ENCODE assay signal across 2 cellular contexts in genomic region chr2:95269745-95270144, GRCh38. TPM values are rescaled to one million over a fixed set of nuclear protein-coding genes. Genes with fewer than 3 reads are reported as not detected.
"Had no signal": no experiment of that assay in that cellular context is flagged by ENCODE, and none has a peak within 500 bp of the region (broad histone marks: within the 10 kb centered on the region; RNA-seq: fewer than 3 reads in every experiment).

No MANE protein-coding gene starts in this region.

RNA-seq across cellular contexts. Expression of gene KCNIP3, which starts 27.4 kb away (rescaled TPM):
- total RNA-seq: lung microvascular endothelial cell, mononuclear cell had no signal
